In genomic region chr12:47079365-47079893, GRCh38 we compare ENCODE assay signal across 8 cellular contexts. TPM values are rescaled to one million over a fixed set of nuclear protein-coding genes. Genes with fewer than 3 reads are reported as not detected.
A peak's percentile ranks its signal among the peaks of the same experiment; 100 is the strongest.
DNase-seq lines count a peak whose midpoint lies in the region; TF ChIP-seq lines count a peak whose summit lies in the region.

PCED1B (plus strand) TSS chr12:47079621; CDS start chr12:47235064, 155,443 bp downstream.

- H3K4me3 ChIP-seq in GM08714 (ENCODE audit: low read length) (peak within 1 kb of the TSS; percentile 61), HFF-Myc (replicated peaks; ENCODE audit: low read depth, low read length) (peak within 1 kb of the TSS; percentile 64), coronary artery (peak within 1 kb of the TSS; percentile 89), lower leg skin (ENCODE audit: low read depth, poor library complexity, severe bottlenecking) (peak within 1 kb of the TSS; percentile 71)

- DNase-seq in HFF-Myc (ENCODE audit: extremely low read depth, low read depth) (no peak), NCI-H2029 (lab: John Stamatoyannopoulos, UW) (peak; percentile 64), coronary artery (ENCODE audit: low spot score) (peak; percentile 88), lower leg skin (ENCODE audit: low spot score in 2 of 2) (peak; percentile 46 to 94), NCI-H187 treated with DMSO at 0.1 percent for 48 hours (lab: John Stamatoyannopoulos, UW) (no peak)
- DNase-seq in activated CD4-positive, alpha-beta T cell treated with anti-CD3 and anti-CD28 coated beads for 24 hours (ENCODE audit: low read depth in 2 of 2) = peak; percentile 46 to 55
- DNase-seq in stimulated activated CD4-positive, alpha-beta T cell treated with anti-CD3 and anti-CD28 coated beads, TNF-alpha, amount 100 ng/mL, for 1 hour (ENCODE audit: low read depth in 3 of 3, low spot score in 1 of 3) = peak; percentile 30 to 52 (median 48)

- 0 to 1% methylated on average over 40 to 45 of the region's 54 CpGs for WGBS in lower leg skin, 2 donors

- intact Hi-C loops in lower leg skin (cut with DNase I; ENCODE audit: low total_unique reads) = no loop called here

- TF ChIP-seq CTCF in HFF-Myc (IDR thresholded peaks at IDR 0.05; ENCODE audit: low read depth, low read length, missing control alignments) = peak; percentile 32
- TF ChIP-seq CTCF in coronary artery (IDR thresholded peaks at IDR 0.05) = no peak
- TF ChIP-seq CTCF in lower leg skin (IDR thresholded peaks at IDR 0.05) = no peak

- H3K27ac ChIP-seq in coronary artery = peak within 1 kb of the TSS; percentile 98 to 99

- no peak for TF ChIP-seq POLR2A in lower leg skin (IDR thresholded peaks at IDR 0.05)

RNA-seq across cellular contexts. Expression of gene PCED1B, which starts in this region (rescaled TPM):
- total RNA-seq in lower leg skin = 1 to 10 TPM in 1 of 4 donors, under 1 TPM in 3; 0.23 to 3.0 (median 0.73) TPM

Comparison
In these comparisons a context has a peak if more than half of its experiments do, and no peak if none do; other contexts are left out.
1. DNase-seq: peak in NCI-H2029 (single experiment), activated CD4-positive, alpha-beta T cell treated with anti-CD3 and anti-CD28 coated beads for 24 hours (2 of 2), coronary artery (single experiment), lower leg skin (2 of 2) and stimulated activated CD4-positive, alpha-beta T cell treated with anti-CD3 and anti-CD28 coated beads, TNF-alpha, amount 100 ng/mL, for 1 hour (3 of 3); none in HFF-Myc (single experiment) and NCI-H187 treated with DMSO at 0.1 percent for 48 hours (single experiment).
2. Peak in every context shown above with its lines, with median percentiles within 50 percentile points of each other: H3K4me3 ChIP-seq.